10 cellular contexts compared by ENCODE assay signal in genomic region chr20:54476336-54476928, GRCh38. TPM values are rescaled to one million over a fixed set of nuclear protein-coding genes. Genes with fewer than 3 reads are reported as not detected.
A peak's percentile ranks its signal among the peaks of the same experiment; 100 is the strongest.
DNase-seq lines count a peak whose midpoint lies in the region; ATAC-seq, FAIRE-seq and TF ChIP-seq lines count a peak whose summit lies in the region.
"Had no signal": no experiment of that assay in that cellular context is flagged by ENCODE, and none has a peak within 500 bp of the region (broad histone marks: within the 10 kb centered on the region; RNA-seq: fewer than 3 reads in every experiment).

No MANE protein-coding gene starts in this region.

- no peak for FAIRE-seq in endothelial cell of umbilical vein (lab: Jason Lieb, UNC)

- no peaks in the 10 kb centered on the region for H3K36me3 Mint-ChIP-seq in activated CD8-positive, alpha-beta T cell treated with anti-CD3 and anti-CD28 coated beads for 36 hours (ENCODE audit: low read depth)

- H3K9me1 ChIP-seq in endothelial cell of umbilical vein (replicated peaks; ENCODE audit: control insufficient read depth, extremely low read depth, insufficient read depth, low read length), result no peaks in the 10 kb centered on the region

- DNase-seq in cardiac muscle cell (ENCODE audit: low read depth in 1 of 2, low spot score in 1 of 2) (no peak), Right ventricle myocardium inferior (ENCODE audit: missing footprints) (no peak), endothelial cell of umbilical vein (ENCODE audit: low read depth, low spot score) (no peak)
- no peak for DNase-seq in NK-92 treated with Interleukin-12 subunit alpha and Interleukin-12 subunit beta, amount 100 ng/mL, for 24 hours (lab: John Stamatoyannopoulos, UW)
- DNase-seq in activated CD8-positive, alpha-beta T cell treated with anti-CD3 and anti-CD28 coated beads for 36 hours, result no peak
- DNase-seq: T1000 had no signal

- no peaks in the 10 kb centered on the region for H3K9me3 ChIP-seq in cardiac muscle cell (ENCODE audit: low read depth)
- no peaks in the 10 kb centered on the region for H3K9me3 ChIP-seq in endothelial cell of umbilical vein (replicated peaks; ENCODE audit: control insufficient read depth, insufficient read depth, low read length)
- no peaks in the 10 kb centered on the region for H3K9me3 ChIP-seq in neural cell (ENCODE audit: low read length)

- peak overlapping the region; percentile 42 for H2AFZ ChIP-seq in endothelial cell of umbilical vein (ENCODE audit: low read depth, low read length)
- H2AFZ ChIP-seq in neural cell (ENCODE audit: low read depth, low read length), result peak overlapping the region; percentile 48

- TF ChIP-seq POLR2A in endothelial cell of umbilical vein (IDR thresholded peaks at IDR 0.05; ENCODE audit: low read depth, low read length), result no peak

- dilution Hi-C loops in endothelial cell of umbilical vein (cut with MboI; ENCODE audit: extremely low pct_ligation_motif_present, low sequenced_read_pairs), result no loop called here

- H3K4me1 Mint-ChIP-seq in activated CD8-positive, alpha-beta T cell treated with anti-CD3 and anti-CD28 coated beads for 36 hours (ENCODE audit: low read depth), result no peaks in the 10 kb centered on the region

- no peak for TF ChIP-seq EP300 in neural cell (conservative IDR thresholded peaks at IDR 0.05; ENCODE audit: poor library complexity, severe bottlenecking)

- WGBS in urinary bladder, result 4% methylated on average over 24 of the region's 24 CpGs

- TSS peak; percentile 31 for BruUV-seq in endothelial cell of umbilical vein (replicated peaks; lab: Mats Ljungman, UMichigan)

- H3K9ac ChIP-seq in endothelial cell of umbilical vein (replicated peaks; ENCODE audit: extremely low read depth, insufficient read depth, low read length) (peak overlapping the region; percentile 21), neural cell (ENCODE audit: low read length) (peak overlapping the region; percentile 58)
- H3K9ac ChIP-seq: BLaER1 treated with 17β-estradiol and CSF1 and Interleukin-3, amounts not matched to agents 10 nM and 100 nM had no signal

- H3K4me3 ChIP-seq in cardiac muscle cell (peak overlapping the region; percentile 81), endothelial cell of umbilical vein (replicated peaks in 1 of 3; ENCODE audit: insufficient read depth in 1 of 3, low read depth in 1 of 3, low read length in 3 of 3) (peak overlapping the region; percentile 51 to 75 (median 62)), neural cell (ENCODE audit: low read length) (peak overlapping the region; percentile 88), urinary bladder (ENCODE audit: low read depth, low read length) (peak overlapping the region; percentile 39)
- H3K4me3 ChIP-seq: BLaER1 treated with 17β-estradiol and CSF1 and Interleukin-3, amounts not matched to agents 10 nM and 100 nM had no signal

- no peaks in the 10 kb centered on the region for H3K9me3 Mint-ChIP-seq in activated CD8-positive, alpha-beta T cell treated with anti-CD3 and anti-CD28 coated beads for 36 hours

- H3K9me2 ChIP-seq in neural cell (ENCODE audit: insufficient read depth, low read length), result no peaks in the 10 kb centered on the region

- H3K27me3 ChIP-seq in cardiac muscle cell, result peaks cover 25% of the 10 kb centered on the region
- H3K27me3 ChIP-seq in endothelial cell of umbilical vein (ENCODE audit: control insufficient read depth in 2 of 2, insufficient read depth in 2 of 2, low read length in 2 of 2), result peaks cover 4 to 17% of the 10 kb centered on the region in 2 experiments
- H3K27me3 ChIP-seq in neural cell (ENCODE audit: insufficient read depth, low read depth, low read length), result peaks cover 23% of the 10 kb centered on the region
- H3K27me3 ChIP-seq: BLaER1 treated with 17β-estradiol and CSF1 and Interleukin-3, amounts not matched to agents 10 nM and 100 nM had no signal

- no peak for TF ChIP-seq RAD21 in neural cell (conservative IDR thresholded peaks at IDR 0.05)

- intact Hi-C loops in Right ventricle myocardium inferior (cut with DNase I) (loop anchor here (5.0 to 10.0 kb wide), 2 partner anchors 171 to 262 kb away; no protein-coding TSS in a partner anchor), endothelial cell of umbilical vein (cut with micrococcal nuclease) (loop anchor here (1.0 to 5.0 kb wide), 3 partner anchors 82 to 269 kb away; partner anchors contain the start of gene PFDN4)
- intact Hi-C loops in activated CD8-positive, alpha-beta T cell treated with anti-CD3 and anti-CD28 coated beads for 36 hours (cut with micrococcal nuclease), result no loop called here

- no peak for ATAC-seq in Right ventricle myocardium inferior
- no peak for ATAC-seq in GM21367 (IDR thresholded peaks at IDR 0.05; ENCODE audit: unreplicated experiment)
- no peak for ATAC-seq in activated CD8-positive, alpha-beta T cell treated with anti-CD3 and anti-CD28 coated beads for 36 hours

- H3K4me3 Mint-ChIP-seq in activated CD8-positive, alpha-beta T cell treated with anti-CD3 and anti-CD28 coated beads for 36 hours, result no peak overlapping the region

- H3K4me1 ChIP-seq in cardiac muscle cell (ENCODE audit: low read depth) (no peaks in the 10 kb centered on the region), endothelial cell of umbilical vein (ENCODE audit: control insufficient read depth, extremely low read depth, insufficient read depth, low read length) (peaks cover 9% of the 10 kb centered on the region), urinary bladder (ENCODE audit: insufficient read depth) (no peaks in the 10 kb centered on the region)
- H3K4me1 ChIP-seq: BLaER1 treated with 17β-estradiol and CSF1 and Interleukin-3, amounts not matched to agents 10 nM and 100 nM had no signal

- TF ChIP-seq CTCF in cardiac muscle cell (IDR thresholded peaks at IDR 0.05; ENCODE audit: low read depth, low read length) (no peak), endothelial cell of umbilical vein (IDR thresholded peaks at IDR 0.05; ENCODE audit: extremely low read depth in 1 of 2, insufficient read depth in 1 of 2, low read depth in 1 of 2, low read length in 2 of 2) (no peak), neural cell (IDR thresholded peaks at IDR 0.05; ENCODE audit: poor library complexity, severe bottlenecking) (no peak)
- TF ChIP-seq CTCF in activated CD8-positive, alpha-beta T cell treated with anti-CD3 and anti-CD28 coated beads for 36 hours (IDR thresholded peaks at IDR 0.05), result no peak

- peaks cover 52% of the 10 kb centered on the region for H3K27me3 Mint-ChIP-seq in activated CD8-positive, alpha-beta T cell treated with anti-CD3 and anti-CD28 coated beads for 36 hours

- H3K4me2 ChIP-seq in endothelial cell of umbilical vein (ENCODE audit: insufficient read depth, low read length) (peak overlapping the region; percentile 87), neural cell (ENCODE audit: low read length) (peak overlapping the region; percentile 85)
- H3K4me2 ChIP-seq: BLaER1 treated with 17β-estradiol and CSF1 and Interleukin-3, amounts not matched to agents 10 nM and 100 nM had no signal

- H3K79me2 ChIP-seq in endothelial cell of umbilical vein (ENCODE audit: control insufficient read depth, insufficient read depth, low read length), result no peaks in the 10 kb centered on the region
- H3K79me2 ChIP-seq in neural cell (replicated peaks; ENCODE audit: insufficient read depth, low read length), result no peaks in the 10 kb centered on the region

- no peak overlapping the region for H3K27ac Mint-ChIP-seq in activated CD8-positive, alpha-beta T cell treated with anti-CD3 and anti-CD28 coated beads for 36 hours

- H4K20me1 ChIP-seq in endothelial cell of umbilical vein (replicated peaks; ENCODE audit: control insufficient read depth, extremely low read depth, insufficient read depth, low read length) (no peaks in the 10 kb centered on the region), neural cell (ENCODE audit: insufficient read depth) (no peaks in the 10 kb centered on the region)
- H4K20me1 ChIP-seq: BLaER1 treated with 17β-estradiol and CSF1 and Interleukin-3, amounts not matched to agents 10 nM and 100 nM had no signal

- H3K36me3 ChIP-seq in cardiac muscle cell (no peaks in the 10 kb centered on the region), endothelial cell of umbilical vein (ENCODE audit: control insufficient read depth in 2 of 2, extremely low read depth in 1 of 2, insufficient read depth in 2 of 2, low read length in 2 of 2) (no peaks in the 10 kb centered on the region), neural cell (ENCODE audit: insufficient read depth, low read length) (no peaks in the 10 kb centered on the region), urinary bladder (ENCODE audit: insufficient read depth) (no peaks in the 10 kb centered on the region)
- H3K36me3 ChIP-seq: BLaER1 treated with 17β-estradiol and CSF1 and Interleukin-3, amounts not matched to agents 10 nM and 100 nM had no signal

- CTCF ChIA-PET in endothelial cell of umbilical vein (lab: Charles Lee), result interaction anchor here (1.5 to 1.7 kb wide), 2 partner anchors 50 to 257 kb away, joined by 3 to 4 read pairs; no protein-coding TSS in a partner anchor
- CTCF ChIA-PET in activated CD8-positive, alpha-beta T cell treated with anti-CD3 and anti-CD28 coated beads for 36 hours (lab: Charles Lee), result interaction anchor here (1.0 kb wide), 1 partner anchor 373 kb away, joined by 3 read pairs; no protein-coding TSS in a partner anchor

- peaks cover 6% of the 10 kb centered on the region for H3F3A ChIP-seq in neural cell (ENCODE audit: insufficient read depth, low read length, poor library complexity, severe bottlenecking)

- H3K27ac ChIP-seq in cardiac muscle cell (no peak overlapping the region), endothelial cell of umbilical vein (ENCODE audit: insufficient read depth, low read depth, low read length) (no peak overlapping the region), neural cell (ENCODE audit: low read length) (no peak overlapping the region), urinary bladder (ENCODE audit: low read depth) (no peak overlapping the region)
- H3K27ac ChIP-seq: BLaER1 treated with 17β-estradiol and CSF1 and Interleukin-3, amounts not matched to agents 10 nM and 100 nM had no signal

- POLR2A ChIA-PET in endothelial cell of umbilical vein (lab: Charles Lee), result no interaction called here
- POLR2A ChIA-PET in activated CD8-positive, alpha-beta T cell treated with anti-CD3 and anti-CD28 coated beads for 36 hours (lab: Charles Lee), result interaction anchor here (0.5 kb wide), 1 partner anchor 314 kb away, joined by 3 read pairs; no protein-coding TSS in a partner anchor

RNA-seq across cellular contexts. Expression of gene DOK5, which starts 1.0 kb away (rescaled TPM):
- total RNA-seq in cardiac muscle cell, result 1.0 and 1.4 TPM in 2 replicates
- polyA plus RNA-seq in cardiac muscle cell, result 1.6 and 5.9 TPM in 2 replicates
- 3.0 TPM for total RNA-seq in Right ventricle myocardium inferior
- 5.7 and 14.2 TPM in 2 replicates for total RNA-seq in endothelial cell of umbilical vein
- 3.5 TPM in 2 replicates for polyA plus RNA-seq in endothelial cell of umbilical vein
- 4.7 and 5.5 TPM in 2 replicates for polyA plus RNA-seq in endothelial cell of umbilical vein (2011; cell fraction: cytosol; rRNA removed)
- 1.6 and 2.5 TPM in 2 replicates for polyA plus RNA-seq in endothelial cell of umbilical vein (2011; cell fraction: nucleus; rRNA removed)
- 0.63 and 2.6 TPM in 2 replicates for polyA plus RNA-seq in endothelial cell of umbilical vein (2012)
- 2.9 and 3.2 TPM in 2 replicates for polyA minus RNA-seq in endothelial cell of umbilical vein
- not detected for polyA minus RNA-seq in endothelial cell of umbilical vein (2011; cell fraction: cytosol; rRNA and poly(A)+ RNA removed)
- polyA minus RNA-seq in endothelial cell of umbilical vein (2011; cell fraction: nucleus; rRNA and poly(A)+ RNA removed), result 1.6 and 2.4 TPM in 2 replicates
- polyA plus RNA-seq in neural cell, result 4.6 and 5.6 TPM in 2 replicates
- polyA minus RNA-seq in neural cell, result 4.6 and 5.8 TPM in 2 replicates
- total RNA-seq in urinary bladder, result 20.4 TPM
- 4.2 TPM for polyA plus RNA-seq in urinary bladder
- 1 to 10 TPM; 1.3 to 1.4 TPM for total RNA-seq in activated CD8-positive, alpha-beta T cell treated with anti-CD3 and anti-CD28 coated beads for 36 hours
